2 cellular contexts compared by ENCODE assay signal in the genomic region with DNA sequence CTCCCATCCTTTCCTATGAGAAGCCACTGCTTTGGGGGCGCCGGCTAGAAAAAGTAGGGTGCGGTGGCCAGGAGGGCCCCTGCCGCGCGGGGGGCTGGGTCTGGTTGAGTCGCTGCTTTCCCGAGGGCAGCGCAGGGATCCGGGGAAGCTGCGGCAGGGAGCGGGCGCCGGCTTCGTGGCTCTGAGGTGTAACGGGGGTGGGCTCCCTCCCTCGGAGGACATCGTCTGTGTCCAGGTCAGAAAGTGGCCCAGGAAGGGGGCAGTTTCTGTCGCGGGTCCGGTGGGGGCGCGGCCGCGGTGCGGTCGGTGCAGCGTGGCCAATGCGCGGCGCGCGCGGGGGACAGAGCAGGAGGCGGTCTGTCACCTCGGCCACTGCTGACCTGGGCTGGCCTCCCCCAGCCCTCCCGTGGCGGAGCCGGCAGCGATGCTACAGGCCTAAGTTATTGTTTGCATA.
A peak's percentile ranks its signal among the peaks of the same experiment; 100 is the strongest.
TF ChIP-seq lines count a peak whose summit lies in the region.

No MANE protein-coding gene starts in this region.

TF ChIP-seq in endothelial cell of umbilical vein, 7 proteins besides CTCF, POLR2A, EP300 and RAD21:
- TF ChIP-seq EZH2 (IDR thresholded peaks at IDR 0.05; ENCODE audit: borderline replicate concordance, low read depth, low read length, severe bottlenecking) = peak; percentile 76
- TF ChIP-seq MAX (IDR thresholded peaks at IDR 0.05; ENCODE audit: insufficient read depth, insufficient read length) = no peak
- no peak for TF ChIP-seq GATA2 (IDR thresholded peaks at IDR 0.05; ENCODE audit: insufficient read depth, insufficient read length, low read depth, low read length)
- TF ChIP-seq POLR2AphosphoS5 (IDR thresholded peaks at IDR 0.05; ENCODE audit: insufficient read depth, low read depth, low read length) = no peak

TF ChIP-seq in HepG2, 621 proteins besides CTCF, POLR2A, EP300 and RAD21 (continues in another document):
- TF ChIP-seq MAX (IDR thresholded peaks at IDR 0.05) = peak; percentile 43; the same call in 1 of the 2 replicates
- TF ChIP-seq CBX5 (CRISPR knock-in tag; IDR thresholded peaks at IDR 0.05; ENCODE audit: borderline replicate concordance) = 0 out of 2 replicates have a peak, but pooled peaks have one; percentile 20
- TF ChIP-seq NFATC3 (CRISPR knock-in tag; IDR thresholded peaks at IDR 0.05) = no peak
- TF ChIP-seq ZNF350 (CRISPR knock-in tag; IDR thresholded peaks at IDR 0.05; ENCODE audit: borderline replicate concordance, low read depth) = no peak
- no peak for TF ChIP-seq ZNF614 (CRISPR knock-in tag; IDR thresholded peaks at IDR 0.05; ENCODE audit: borderline replicate concordance)
- TF ChIP-seq ZNF879 (CRISPR knock-in tag; IDR thresholded peaks at IDR 0.05) = no peak
- no peak for TF ChIP-seq MAFK (conservative IDR thresholded peaks at IDR 0.05 in 1 of 2, IDR thresholded peaks at IDR 0.05 in 1 of 2; ENCODE audit: low read length in 2 of 2)
- TF ChIP-seq ZNF274 (CRISPR knock-in tag; IDR thresholded peaks at IDR 0.05) = no peak
- no peak for TF ChIP-seq ZNF841 (CRISPR knock-in tag; IDR thresholded peaks at IDR 0.05; ENCODE audit: borderline replicate concordance)
- TF ChIP-seq MLLT10 (CRISPR knock-in tag; IDR thresholded peaks at IDR 0.05) = no peak
- TF ChIP-seq POLR2G (IDR thresholded peaks at IDR 0.05; ENCODE audit: low read depth, low read length) = peak; percentile 57
- TF ChIP-seq, protein P1, sequence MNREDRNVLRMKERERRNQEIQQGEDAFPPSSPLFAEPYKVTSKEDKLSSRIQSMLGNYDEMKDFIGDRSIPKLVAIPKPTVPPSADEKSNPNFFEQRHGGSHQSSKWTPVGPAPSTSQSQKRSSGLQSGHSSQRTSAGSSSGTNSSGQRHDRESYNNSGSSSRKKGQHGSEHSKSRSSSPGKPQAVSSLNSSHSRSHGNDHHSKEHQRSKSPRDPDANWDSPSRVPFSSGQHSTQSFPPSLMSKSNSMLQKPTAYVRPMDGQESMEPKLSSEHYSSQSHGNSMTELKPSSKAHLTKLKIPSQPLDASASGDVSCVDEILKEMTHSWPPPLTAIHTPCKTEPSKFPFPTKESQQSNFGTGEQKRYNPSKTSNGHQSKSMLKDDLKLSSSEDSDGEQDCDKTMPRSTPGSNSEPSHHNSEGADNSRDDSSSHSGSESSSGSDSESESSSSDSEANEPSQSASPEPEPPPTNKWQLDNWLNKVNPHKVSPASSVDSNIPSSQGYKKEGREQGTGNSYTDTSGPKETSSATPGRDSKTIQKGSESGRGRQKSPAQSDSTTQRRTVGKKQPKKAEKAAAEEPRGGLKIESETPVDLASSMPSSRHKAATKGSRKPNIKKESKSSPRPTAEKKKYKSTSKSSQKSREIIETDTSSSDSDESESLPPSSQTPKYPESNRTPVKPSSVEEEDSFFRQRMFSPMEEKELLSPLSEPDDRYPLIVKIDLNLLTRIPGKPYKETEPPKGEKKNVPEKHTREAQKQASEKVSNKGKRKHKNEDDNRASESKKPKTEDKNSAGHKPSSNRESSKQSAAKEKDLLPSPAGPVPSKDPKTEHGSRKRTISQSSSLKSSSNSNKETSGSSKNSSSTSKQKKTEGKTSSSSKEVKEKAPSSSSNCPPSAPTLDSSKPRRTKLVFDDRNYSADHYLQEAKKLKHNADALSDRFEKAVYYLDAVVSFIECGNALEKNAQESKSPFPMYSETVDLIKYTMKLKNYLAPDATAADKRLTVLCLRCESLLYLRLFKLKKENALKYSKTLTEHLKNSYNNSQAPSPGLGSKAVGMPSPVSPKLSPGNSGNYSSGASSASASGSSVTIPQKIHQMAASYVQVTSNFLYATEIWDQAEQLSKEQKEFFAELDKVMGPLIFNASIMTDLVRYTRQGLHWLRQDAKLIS (CRISPR knock-in tag; IDR thresholded peaks at IDR 0.05) = no peak
- no peak for TF ChIP-seq KDM3A (CRISPR knock-in tag; IDR thresholded peaks at IDR 0.05; ENCODE audit: low read depth)
- no peak for TF ChIP-seq HMGA1 (CRISPR knock-in tag; conservative IDR thresholded peaks at IDR 0.05)
- no peak for TF ChIP-seq ZNF552 (CRISPR knock-in tag; IDR thresholded peaks at IDR 0.05; ENCODE audit: borderline replicate concordance)
- no peak for TF ChIP-seq SRSF9 (IDR thresholded peaks at IDR 0.05; ENCODE audit: borderline replicate concordance, insufficient read depth, low read depth, low read length, poor library complexity, severe bottlenecking)
- TF ChIP-seq ZNF430 (CRISPR knock-in tag; IDR thresholded peaks at IDR 0.05) = peak; percentile 68; the same call in 1 of the 2 replicates
- TF ChIP-seq ZBTB20 (CRISPR knock-in tag; IDR thresholded peaks at IDR 0.05; ENCODE audit: borderline replicate concordance, low read depth) = no peak
- TF ChIP-seq THAP8 (CRISPR knock-in tag; IDR thresholded peaks at IDR 0.05; ENCODE audit: borderline replicate concordance) = 0 out of 2 replicates have a peak, but pooled peaks have one; percentile 46
- no peak for TF ChIP-seq STAT5B (CRISPR knock-in tag; IDR thresholded peaks at IDR 0.05)
- TF ChIP-seq EED (CRISPR knock-in tag; IDR thresholded peaks at IDR 0.05) = no peak
- no peak for TF ChIP-seq SAP130 (CRISPR knock-in tag; IDR thresholded peaks at IDR 0.05; ENCODE audit: low read depth)
- TF ChIP-seq HMGXB3 (CRISPR knock-in tag; IDR thresholded peaks at IDR 0.05; ENCODE audit: borderline replicate concordance) = no peak
- TF ChIP-seq NFRKB (IDR thresholded peaks at IDR 0.05) = no peak
- no peak for TF ChIP-seq SIX1 (CRISPR knock-in tag; IDR thresholded peaks at IDR 0.05; ENCODE audit: borderline replicate concordance)
- TF ChIP-seq PHF21A (CRISPR knock-in tag; IDR thresholded peaks at IDR 0.05) = no peak; the same call in 1 of the 2 replicates
- 0 out of 2 replicates have a peak, but pooled peaks have one; percentile 52 for TF ChIP-seq ZNF326 (CRISPR knock-in tag; IDR thresholded peaks at IDR 0.05; ENCODE audit: borderline replicate concordance)
- TF ChIP-seq, protein P2, sequence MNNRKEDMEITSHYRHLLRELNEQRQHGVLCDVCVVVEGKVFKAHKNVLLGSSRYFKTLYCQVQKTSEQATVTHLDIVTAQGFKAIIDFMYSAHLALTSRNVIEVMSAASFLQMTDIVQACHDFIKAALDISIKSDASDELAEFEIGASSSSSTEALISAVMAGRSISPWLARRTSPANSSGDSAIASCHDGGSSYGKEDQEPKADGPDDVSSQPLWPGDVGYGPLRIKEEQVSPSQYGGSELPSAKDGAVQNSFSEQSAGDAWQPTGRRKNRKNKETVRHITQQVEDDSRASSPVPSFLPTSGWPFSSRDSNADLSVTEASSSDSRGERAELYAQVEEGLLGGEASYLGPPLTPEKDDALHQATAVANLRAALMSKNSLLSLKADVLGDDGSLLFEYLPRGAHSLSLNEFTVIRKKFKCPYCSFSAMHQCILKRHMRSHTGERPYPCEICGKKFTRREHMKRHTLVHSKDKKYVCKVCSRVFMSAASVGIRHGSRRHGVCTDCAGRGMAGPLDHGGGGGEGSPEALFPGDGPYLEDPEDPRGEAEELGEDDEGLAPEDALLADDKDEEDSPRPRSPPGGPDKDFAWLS (CRISPR knock-in tag; IDR thresholded peaks at IDR 0.05; ENCODE audit: borderline replicate concordance) = no peak
- TF ChIP-seq ZNF883 (CRISPR knock-in tag; IDR thresholded peaks at IDR 0.05; ENCODE audit: not compliant biosample characterization) = no peak
- no peak for TF ChIP-seq DNMT3B (CRISPR knock-in tag; conservative IDR thresholded peaks at IDR 0.05)
- TF ChIP-seq ZNF713 (CRISPR knock-in tag; IDR thresholded peaks at IDR 0.05) = no peak
- TF ChIP-seq, protein P3, sequence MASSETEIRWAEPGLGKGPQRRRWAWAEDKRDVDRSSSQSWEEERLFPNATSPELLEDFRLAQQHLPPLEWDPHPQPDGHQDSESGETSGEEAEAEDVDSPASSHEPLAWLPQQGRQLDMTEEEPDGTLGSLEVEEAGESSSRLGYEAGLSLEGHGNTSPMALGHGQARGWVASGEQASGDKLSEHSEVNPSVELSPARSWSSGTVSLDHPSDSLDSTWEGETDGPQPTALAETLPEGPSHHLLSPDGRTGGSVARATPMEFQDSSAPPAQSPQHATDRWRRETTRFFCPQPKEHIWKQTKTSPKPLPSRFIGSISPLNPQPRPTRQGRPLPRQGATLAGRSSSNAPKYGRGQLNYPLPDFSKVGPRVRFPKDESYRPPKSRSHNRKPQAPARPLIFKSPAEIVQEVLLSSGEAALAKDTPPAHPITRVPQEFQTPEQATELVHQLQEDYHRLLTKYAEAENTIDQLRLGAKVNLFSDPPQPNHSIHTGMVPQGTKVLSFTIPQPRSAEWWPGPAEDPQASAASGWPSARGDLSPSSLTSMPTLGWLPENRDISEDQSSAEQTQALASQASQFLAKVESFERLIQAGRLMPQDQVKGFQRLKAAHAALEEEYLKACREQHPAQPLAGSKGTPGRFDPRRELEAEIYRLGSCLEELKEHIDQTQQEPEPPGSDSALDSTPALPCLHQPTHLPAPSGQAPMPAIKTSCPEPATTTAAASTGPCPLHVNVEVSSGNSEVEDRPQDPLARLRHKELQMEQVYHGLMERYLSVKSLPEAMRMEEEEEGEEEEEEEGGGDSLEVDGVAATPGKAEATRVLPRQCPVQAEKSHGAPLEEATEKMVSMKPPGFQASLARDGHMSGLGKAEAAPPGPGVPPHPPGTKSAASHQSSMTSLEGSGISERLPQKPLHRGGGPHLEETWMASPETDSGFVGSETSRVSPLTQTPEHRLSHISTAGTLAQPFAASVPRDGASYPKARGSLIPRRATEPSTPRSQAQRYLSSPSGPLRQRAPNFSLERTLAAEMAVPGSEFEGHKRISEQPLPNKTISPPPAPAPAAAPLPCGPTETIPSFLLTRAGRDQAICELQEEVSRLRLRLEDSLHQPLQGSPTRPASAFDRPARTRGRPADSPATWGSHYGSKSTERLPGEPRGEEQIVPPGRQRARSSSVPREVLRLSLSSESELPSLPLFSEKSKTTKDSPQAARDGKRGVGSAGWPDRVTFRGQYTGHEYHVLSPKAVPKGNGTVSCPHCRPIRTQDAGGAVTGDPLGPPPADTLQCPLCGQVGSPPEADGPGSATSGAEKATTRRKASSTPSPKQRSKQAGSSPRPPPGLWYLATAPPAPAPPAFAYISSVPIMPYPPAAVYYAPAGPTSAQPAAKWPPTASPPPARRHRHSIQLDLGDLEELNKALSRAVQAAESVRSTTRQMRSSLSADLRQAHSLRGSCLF (CRISPR knock-in tag; IDR thresholded peaks at IDR 0.05; ENCODE audit: borderline replicate concordance) = no peak
- TF ChIP-seq, protein P4, sequence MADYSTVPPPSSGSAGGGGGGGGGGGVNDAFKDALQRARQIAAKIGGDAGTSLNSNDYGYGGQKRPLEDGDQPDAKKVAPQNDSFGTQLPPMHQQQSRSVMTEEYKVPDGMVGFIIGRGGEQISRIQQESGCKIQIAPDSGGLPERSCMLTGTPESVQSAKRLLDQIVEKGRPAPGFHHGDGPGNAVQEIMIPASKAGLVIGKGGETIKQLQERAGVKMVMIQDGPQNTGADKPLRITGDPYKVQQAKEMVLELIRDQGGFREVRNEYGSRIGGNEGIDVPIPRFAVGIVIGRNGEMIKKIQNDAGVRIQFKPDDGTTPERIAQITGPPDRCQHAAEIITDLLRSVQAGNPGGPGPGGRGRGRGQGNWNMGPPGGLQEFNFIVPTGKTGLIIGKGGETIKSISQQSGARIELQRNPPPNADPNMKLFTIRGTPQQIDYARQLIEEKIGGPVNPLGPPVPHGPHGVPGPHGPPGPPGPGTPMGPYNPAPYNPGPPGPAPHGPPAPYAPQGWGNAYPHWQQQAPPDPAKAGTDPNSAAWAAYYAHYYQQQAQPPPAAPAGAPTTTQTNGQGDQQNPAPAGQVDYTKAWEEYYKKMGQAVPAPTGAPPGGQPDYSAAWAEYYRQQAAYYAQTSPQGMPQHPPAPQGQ (CRISPR knock-in tag; IDR thresholded peaks at IDR 0.05; ENCODE audit: borderline replicate concordance) = no peak
- TF ChIP-seq DPF2 (CRISPR knock-in tag; IDR thresholded peaks at IDR 0.05; ENCODE audit: borderline replicate concordance, low read depth) = no peak
- TF ChIP-seq ZC3H13 (CRISPR knock-in tag; IDR thresholded peaks at IDR 0.05) = peak; percentile 73
- no peak for TF ChIP-seq ZBTB8A (CRISPR knock-in tag; IDR thresholded peaks at IDR 0.05; ENCODE audit: borderline replicate concordance, low read depth)
- no peak for TF ChIP-seq ZNF530 (CRISPR knock-in tag; IDR thresholded peaks at IDR 0.05; ENCODE audit: low read depth)
- peak; percentile 36; the same call in 1 of the 2 replicates for TF ChIP-seq HOXA3 (CRISPR knock-in tag; IDR thresholded peaks at IDR 0.05)
- no peak for TF ChIP-seq PAWR (CRISPR knock-in tag; IDR thresholded peaks at IDR 0.05; ENCODE audit: borderline replicate concordance)
- no peak for TF ChIP-seq ZNF33A (CRISPR knock-in tag; IDR thresholded peaks at IDR 0.05; ENCODE audit: borderline replicate concordance)
- TF ChIP-seq, protein P5, sequence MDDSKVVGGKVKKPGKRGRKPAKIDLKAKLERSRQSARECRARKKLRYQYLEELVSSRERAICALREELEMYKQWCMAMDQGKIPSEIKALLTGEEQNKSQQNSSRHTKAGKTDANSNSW (CRISPR knock-in tag; IDR thresholded peaks at IDR 0.05; ENCODE audit: borderline replicate concordance) = no peak
